In genomic region chr19:47613165-47614146, GRCh38 we compare ENCODE assay signal across 1 cellular context.
A peak's percentile ranks its signal among the peaks of the same experiment; 100 is the strongest.
TF ChIP-seq lines count a peak whose summit lies in the region.

No MANE protein-coding gene starts in this region.

TF ChIP-seq in GM23338, 12 proteins besides CTCF, POLR2A, EP300 and RAD21 (continued from another document):
- TF ChIP-seq REST (IDR thresholded peaks at IDR 0.05; ENCODE audit: unreplicated experiment) (no peak), ZNF331 (CRISPR knock-in tag; IDR thresholded peaks at IDR 0.05; ENCODE audit: low read depth) (no peak), CREB1 (CRISPR knock-in tag; IDR thresholded peaks at IDR 0.05; ENCODE audit: low read depth) (0 out of 2 replicates have a peak, but pooled peaks have one; percentile 9)
